Comparison of ENCODE assay signal across 10 cellular contexts in genomic region chr3:177830411-177830849, GRCh38.
DNase-seq lines count a peak whose midpoint lies in the region; ATAC-seq and TF ChIP-seq lines count a peak whose summit lies in the region.
"Had no signal": no experiment of that assay in that cellular context is flagged by ENCODE, and none has a peak within 500 bp of the region (broad histone marks: within the 10 kb centered on the region; RNA-seq: fewer than 3 reads in every experiment).

No MANE protein-coding gene starts in this region.

- BruUV-seq in MCF 10A (replicated peaks; lab: Mats Ljungman, UMichigan): no TSS peak

- CTCF ChIA-PET in MCF 10A (lab: Yijun Ruan, JAX): no interaction called here
- CTCF ChIA-PET in WTC11 (lab: Charles Lee): no interaction called here

- no peaks in the 10 kb centered on the region for H3K9me3 Mint-ChIP-seq in MCF 10A (ENCODE audit: unreplicated experiment)
- H3K9me3 Mint-ChIP-seq in mesothelial cell of epicardium: no peaks in the 10 kb centered on the region
- H3K9me3 Mint-ChIP-seq in WTC11: no peaks in the 10 kb centered on the region
- H3K9me3 Mint-ChIP-seq: effector memory CD8-positive, alpha-beta T cell had no signal

- intact Hi-C loops in MCF 10A (cut with micrococcal nuclease): loop anchor here (10.0 kb wide), 1 partner anchor 494 kb away; no protein-coding TSS in a partner anchor

- peak overlapping the region; percentile 96 for H3K27ac Mint-ChIP-seq in MCF 10A (ENCODE audit: low read depth, unreplicated experiment)
- H3K27ac Mint-ChIP-seq in mesothelial cell of epicardium: no peak overlapping the region
- no peak overlapping the region for H3K27ac Mint-ChIP-seq in WTC11
- H3K27ac Mint-ChIP-seq: effector memory CD8-positive, alpha-beta T cell had no signal

- no peaks in the 10 kb centered on the region for H3K9me3 ChIP-seq in lung (ENCODE audit: control insufficient read depth in 2 of 2, insufficient read depth in 1 of 2, low read length in 1 of 2)

- H3K27me3 Mint-ChIP-seq in MCF 10A (ENCODE audit: insufficient read depth, unreplicated experiment) (no peaks in the 10 kb centered on the region), mesothelial cell of epicardium (ENCODE audit: low read depth) (no peaks in the 10 kb centered on the region), WTC11 (ENCODE audit: low read depth) (no peaks in the 10 kb centered on the region)
- H3K27me3 Mint-ChIP-seq: effector memory CD8-positive, alpha-beta T cell had no signal

- H3K4me3 ChIP-seq in ACC112 (ENCODE audit: low read depth, low read length) (no peak overlapping the region), lung (no peak overlapping the region)
- H3K4me3 ChIP-seq: BLaER1 treated with 17β-estradiol and CSF1 and Interleukin-3, amounts not matched to agents 10 nM and 100 nM had no signal

- H3K4me1 ChIP-seq in ACC112 (ENCODE audit: control insufficient read depth, insufficient read depth, low read length, unreplicated experiment): peaks cover 55% of the 10 kb centered on the region
- H3K4me1 ChIP-seq in lung (ENCODE audit: control insufficient read depth in 2 of 2, insufficient read depth in 2 of 2, low read length in 2 of 2): peaks cover 6 to 11% of the 10 kb centered on the region in 2 donors

- H3K27ac ChIP-seq in ACC112 (ENCODE audit: low read depth, low read length) (peak overlapping the region; percentile 72), lung (ENCODE audit: low read depth in 1 of 2, low read length in 1 of 2) (peak overlapping the region; percentile 42 to 72)
- H3K27ac ChIP-seq: BLaER1 treated with 17β-estradiol and CSF1 and Interleukin-3, amounts not matched to agents 10 nM and 100 nM had no signal

- 39 to 60% methylated on average over 3 of the region's 3 CpGs for WGBS in lung, 2 donors

- H3K36me3 ChIP-seq in ACC112 (ENCODE audit: insufficient read depth, low read length) (no peaks in the 10 kb centered on the region), lung (ENCODE audit: control insufficient read depth in 2 of 2, insufficient read depth in 2 of 2, low read length in 2 of 2) (no peaks in the 10 kb centered on the region)
- H3K36me3 ChIP-seq: BLaER1 treated with 17β-estradiol and CSF1 and Interleukin-3, amounts not matched to agents 10 nM and 100 nM had no signal

- H3K4me1 Mint-ChIP-seq in MCF 10A (ENCODE audit: insufficient read depth, unreplicated experiment) (peaks cover 66% of the 10 kb centered on the region), mesothelial cell of epicardium (peaks cover 34% of the 10 kb centered on the region), WTC11 (peaks cover 6% of the 10 kb centered on the region)

- H3K27me3 ChIP-seq in ACC112 (ENCODE audit: insufficient read depth, low read length) (no peaks in the 10 kb centered on the region), lung (ENCODE audit: control insufficient read depth, insufficient read depth) (no peaks in the 10 kb centered on the region)
- H3K27me3 ChIP-seq: BLaER1 treated with 17β-estradiol and CSF1 and Interleukin-3, amounts not matched to agents 10 nM and 100 nM had no signal

- H3K4me3 Mint-ChIP-seq in MCF 10A (ENCODE audit: unreplicated experiment) (peak overlapping the region; percentile 49), mesothelial cell of epicardium (no peak overlapping the region), WTC11 (no peak overlapping the region)
- H3K4me3 Mint-ChIP-seq: effector memory CD8-positive, alpha-beta T cell had no signal

- no peaks in the 10 kb centered on the region for H3K79me2 ChIP-seq in ACC112 (ENCODE audit: control insufficient read depth, insufficient read depth, low read length, unreplicated experiment)

- peak; percentile 97 for DNase-seq in NCI-H1105 treated with DMSO at 0.1 percent for 48 hours (lab: John Stamatoyannopoulos, UW)
- DNase-seq in MCF 10A (ENCODE audit: unreplicated experiment): peak; percentile 95
- DNase-seq in lung (ENCODE audit: low spot score): peak; percentile 65
- no peak for DNase-seq in stimulated activated naive CD4-positive, alpha-beta T cell (lab: John Stamatoyannopoulos, UW)
- DNase-seq in mesothelial cell of epicardium (ENCODE audit: low spot score in 2 of 2, unreplicated experiment in 2 of 2): no peak
- no peak for DNase-seq in COR-L47 (lab: John Stamatoyannopoulos, UW)
- no peak for DNase-seq in WTC11 (ENCODE audit: low spot score)
- DNase-seq: effector memory CD8-positive, alpha-beta T cell had no signal

- H2AFZ ChIP-seq in ACC112 (ENCODE audit: low read length, unreplicated experiment): no peak overlapping the region

- POLR2A ChIA-PET in MCF 10A (lab: Yijun Ruan, JAX): interaction anchor here (0.5 to 1.8 kb wide), 6 partner anchors 9 to 705 kb away, joined by 3 to 8 read pairs (median 4); no protein-coding TSS in a partner anchor
- POLR2A ChIA-PET in WTC11 (lab: Charles Lee): no interaction called here

- ATAC-seq in lung (ENCODE audit: insufficient read depth, low FRiP score): peak; percentile 76
- ATAC-seq in WTC11: no peak
- ATAC-seq: effector memory CD8-positive, alpha-beta T cell had no signal

- TF ChIP-seq CTCF in MCF 10A (IDR thresholded peaks at IDR 0.05; ENCODE audit: unreplicated experiment) (no peak), lung (IDR thresholded peaks at IDR 0.05; ENCODE audit: control extremely low read depth, extremely low read depth) (no peak), mesothelial cell of epicardium (IDR thresholded peaks at IDR 0.05; ENCODE audit: unreplicated experiment) (no peak), WTC11 (IDR thresholded peaks at IDR 0.05) (no peak)

- H3K36me3 Mint-ChIP-seq in MCF 10A (ENCODE audit: insufficient read depth, unreplicated experiment) (peaks cover 8% of the 10 kb centered on the region), mesothelial cell of epicardium (no peaks in the 10 kb centered on the region), WTC11 (no peaks in the 10 kb centered on the region)

TF ChIP-seq in WTC11, 78 proteins besides CTCF, POLR2A, EP300 and RAD21:
- TF ChIP-seq ZNF512 (CRISPR knock-in tag; IDR thresholded peaks at IDR 0.05; ENCODE audit: borderline replicate concordance): no peak
- TF ChIP-seq ZNF423 (CRISPR knock-in tag; IDR thresholded peaks at IDR 0.05): no peak
- no peak for TF ChIP-seq TP53 (CRISPR knock-in tag; IDR thresholded peaks at IDR 0.05)
- TF ChIP-seq TEAD4 (CRISPR knock-in tag; IDR thresholded peaks at IDR 0.05): no peak
- TF ChIP-seq NFE2L1 (CRISPR knock-in tag; IDR thresholded peaks at IDR 0.05): no peak
- no peak for TF ChIP-seq USF2 (CRISPR knock-in tag; IDR thresholded peaks at IDR 0.05)
- TF ChIP-seq ZNF121 (CRISPR knock-in tag; IDR thresholded peaks at IDR 0.05): no peak
- TF ChIP-seq MLX (CRISPR knock-in tag; IDR thresholded peaks at IDR 0.05): no peak
- no peak for TF ChIP-seq ESRRA (CRISPR knock-in tag; IDR thresholded peaks at IDR 0.05; ENCODE audit: borderline replicate concordance)
- no peak for TF ChIP-seq RORB (CRISPR knock-in tag; IDR thresholded peaks at IDR 0.05)
- TF ChIP-seq CBFB (CRISPR knock-in tag; IDR thresholded peaks at IDR 0.05; ENCODE audit: low read depth): no peak
- TF ChIP-seq RELA (CRISPR knock-in tag; IDR thresholded peaks at IDR 0.05; ENCODE audit: borderline replicate concordance): no peak
- no peak for TF ChIP-seq NR2C2 (CRISPR knock-in tag; IDR thresholded peaks at IDR 0.05)
- TF ChIP-seq, protein P1, sequence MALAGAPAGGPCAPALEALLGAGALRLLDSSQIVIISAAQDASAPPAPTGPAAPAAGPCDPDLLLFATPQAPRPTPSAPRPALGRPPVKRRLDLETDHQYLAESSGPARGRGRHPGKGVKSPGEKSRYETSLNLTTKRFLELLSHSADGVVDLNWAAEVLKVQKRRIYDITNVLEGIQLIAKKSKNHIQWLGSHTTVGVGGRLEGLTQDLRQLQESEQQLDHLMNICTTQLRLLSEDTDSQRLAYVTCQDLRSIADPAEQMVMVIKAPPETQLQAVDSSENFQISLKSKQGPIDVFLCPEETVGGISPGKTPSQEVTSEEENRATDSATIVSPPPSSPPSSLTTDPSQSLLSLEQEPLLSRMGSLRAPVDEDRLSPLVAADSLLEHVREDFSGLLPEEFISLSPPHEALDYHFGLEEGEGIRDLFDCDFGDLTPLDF (CRISPR knock-in tag; IDR thresholded peaks at IDR 0.05): no peak
TF ChIP-seq in WTC11: peak in this region for 0.

Comparison
In these comparisons a context has a peak if more than half of its experiments do, and no peak if none do; other contexts are left out.
1. DNase-seq: peak in NCI-H1105 treated with DMSO at 0.1 percent for 48 hours (single experiment), MCF 10A (single experiment) and lung (single experiment); none in stimulated activated naive CD4-positive, alpha-beta T cell (0 of 6), mesothelial cell of epicardium (0 of 2), COR-L47 (single experiment) and WTC11 (single experiment).